Comparison of ENCODE assay signal across 8 cellular contexts in the genomic region with DNA sequence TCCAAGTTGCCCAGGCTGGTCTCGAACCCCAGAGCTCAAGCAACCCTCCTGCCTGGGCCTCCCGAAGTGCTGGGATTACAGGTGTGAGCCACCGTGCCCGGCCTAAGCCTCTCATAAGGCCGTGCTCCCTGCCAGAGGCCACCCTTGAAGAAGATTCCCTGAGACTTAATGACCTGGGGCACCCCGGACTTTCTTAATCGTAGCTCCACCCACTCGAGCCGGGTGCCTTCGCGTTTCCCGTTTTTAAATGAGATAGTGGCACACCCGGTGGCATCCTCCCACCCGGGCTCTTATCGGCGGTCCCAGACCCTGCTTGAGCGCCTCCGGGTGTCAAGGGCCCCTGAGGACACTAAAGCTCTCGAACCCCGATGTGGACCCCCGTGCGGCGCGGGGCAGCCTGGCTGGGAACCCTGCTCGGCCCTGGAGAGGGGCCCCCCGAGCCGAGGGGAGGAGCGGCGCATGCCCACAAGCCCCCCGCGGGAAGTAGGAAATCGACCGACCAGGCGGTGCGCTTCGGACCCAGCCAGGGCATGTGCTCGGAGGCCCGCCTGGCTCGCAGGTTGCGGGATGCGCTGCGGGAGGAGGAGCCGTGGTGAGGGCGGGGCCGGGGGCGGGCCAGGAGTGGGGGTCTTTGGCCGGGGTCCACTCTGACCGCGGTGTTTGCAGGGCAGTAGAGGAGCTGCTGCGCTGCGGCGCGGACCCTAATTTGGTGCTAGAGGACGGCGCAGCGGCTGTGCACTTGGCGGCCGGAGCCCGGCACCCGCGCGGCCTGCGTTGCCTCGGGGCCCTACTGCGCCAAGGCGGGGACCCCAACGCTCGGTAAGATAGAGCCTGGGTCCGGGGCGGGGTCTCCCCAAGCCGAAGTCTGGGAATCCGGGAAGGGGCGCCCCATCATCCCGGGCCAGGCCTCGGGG. TPM values are rescaled to one million over a fixed set of nuclear protein-coding genes. Genes with fewer than 3 reads are reported as not detected.
DNase-seq lines count a peak whose midpoint lies in the region; ATAC-seq and TF ChIP-seq lines count a peak whose summit lies in the region.

A gene with protein sequence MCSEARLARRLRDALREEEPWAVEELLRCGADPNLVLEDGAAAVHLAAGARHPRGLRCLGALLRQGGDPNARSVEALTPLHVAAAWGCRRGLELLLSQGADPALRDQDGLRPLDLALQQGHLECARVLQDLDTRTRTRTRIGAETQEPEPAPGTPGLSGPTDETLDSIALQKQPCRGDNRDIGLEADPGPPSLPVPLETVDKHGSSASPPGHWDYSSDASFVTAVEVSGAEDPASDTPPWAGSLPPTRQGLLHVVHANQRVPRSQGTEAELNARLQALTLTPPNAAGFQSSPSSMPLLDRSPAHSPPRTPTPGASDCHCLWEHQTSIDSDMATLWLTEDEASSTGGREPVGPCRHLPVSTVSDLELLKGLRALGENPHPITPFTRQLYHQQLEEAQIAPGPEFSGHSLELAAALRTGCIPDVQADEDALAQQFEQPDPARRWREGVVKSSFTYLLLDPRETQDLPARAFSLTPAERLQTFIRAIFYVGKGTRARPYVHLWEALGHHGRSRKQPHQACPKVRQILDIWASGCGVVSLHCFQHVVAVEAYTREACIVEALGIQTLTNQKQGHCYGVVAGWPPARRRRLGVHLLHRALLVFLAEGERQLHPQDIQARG (plus strand): TSS at position 511 of the 914 bp plus-strand sequence. CDS start 20 bp downstream, at position 531.

- H3K9me3 ChIP-seq in HAP-1 (no peaks in the 10 kb centered on the region), colonic mucosa (no peaks in the 10 kb centered on the region), mononuclear cell (ENCODE audit: low read depth, low read length) (no peaks in the 10 kb centered on the region), tibial nerve (no peaks in the 10 kb centered on the region)

- intact Hi-C loops in colonic mucosa (cut with DNase I) = loop anchor here (2.0 kb wide), 2 partner anchors 77 to 213 kb away; no protein-coding TSS in a partner anchor

- DNase-seq in DMS114 treated with DMSO at 0.1 percent for 48 hours (lab: John Stamatoyannopoulos, UW; ENCODE audit: unreplicated experiment) = peak; percentile 35
- DNase-seq in HAP-1 (ENCODE audit: low spot score in 2 of 2) = peak; percentile 36 to 84
- DNase-seq in SKM-1 (lab: John Stamatoyannopoulos, UW; ENCODE audit: unreplicated experiment) = peak; percentile 58
- no peak for DNase-seq in colonic mucosa
- DNase-seq in tibial nerve (ENCODE audit: low spot score in 2 of 2) = no peak
- no peak for DNase-seq in NCI-H1694 (lab: John Stamatoyannopoulos, UW)

- H3K27me3 ChIP-seq in HAP-1 (ENCODE audit: low read depth) (no peaks in the 10 kb centered on the region), colonic mucosa (peaks cover 8% of the 10 kb centered on the region), mononuclear cell (ENCODE audit: insufficient read depth, low read length) (no peaks in the 10 kb centered on the region), tibial nerve (peaks cover 0 to 25% of the 10 kb centered on the region in 2 donors)

- H3K9ac ChIP-seq in colonic mucosa (ENCODE audit: low read depth in 2 of 2, low read length in 2 of 2) = peak within 1 kb of the TSS in 1 of 2 donors; percentile 34

- TF ChIP-seq CTCF in colonic mucosa (IDR thresholded peaks at IDR 0.05) (no peak), tibial nerve (IDR thresholded peaks at IDR 0.05) (no peak)

- TF ChIP-seq EP300 in tibial nerve (IDR thresholded peaks at IDR 0.05) = no peak

- H3K4me3 ChIP-seq in HAP-1 = peak within 1 kb of the TSS; percentile 59
- peak within 1 kb of the TSS; percentile 24 for H3K4me3 ChIP-seq in colonic mucosa
- peak within 1 kb of the TSS; percentile 44 for H3K4me3 ChIP-seq in mononuclear cell (ENCODE audit: low read length)
- H3K4me3 ChIP-seq in tibial nerve = peak within 1 kb of the TSS in 3 of 4 donors; percentile 28 to 43 (median 41)

- no peak for TF ChIP-seq POLR2A in tibial nerve (IDR thresholded peaks at IDR 0.05)

- WGBS in tibial nerve, 2 donors = 10 to 16% methylated on average over 31 to 43 of the region's 75 CpGs

- in situ Hi-C loops in HAP-1 (cut with MboI; ENCODE audit: low sequenced_read_pairs) = loop anchor here (5.0 kb wide), 1 partner anchor 214 kb away; no protein-coding TSS in a partner anchor

- H3K27ac ChIP-seq in colonic mucosa (no peak within 1 kb of the TSS), tibial nerve (no peak within 1 kb of the TSS)

- no peak for ATAC-seq in HG02884 (IDR thresholded peaks at IDR 0.05; ENCODE audit: unreplicated experiment)

- H3K36me3 ChIP-seq in HAP-1 (replicated peaks) (peaks cover 62% of the 10 kb centered on the region), colonic mucosa (no peaks in the 10 kb centered on the region), tibial nerve (peaks cover 0 to 45% (median 2%) of the 10 kb centered on the region in 3 donors)

- H3K4me1 ChIP-seq in HAP-1 = peaks cover 15% of the 10 kb centered on the region
- peaks cover 12% of the 10 kb centered on the region for H3K4me1 ChIP-seq in colonic mucosa
- H3K4me1 ChIP-seq in mononuclear cell (ENCODE audit: insufficient read depth, low read length) = peaks cover 23% of the 10 kb centered on the region
- H3K4me1 ChIP-seq in tibial nerve = peaks cover 0 to 19% (median 12%) of the 10 kb centered on the region in 4 donors

RNA-seq across cellular contexts. Expression of the gene that starts here (rescaled TPM):
- total RNA-seq in colonic mucosa = under 1 TPM; 0.27 to 0.44 TPM
- total RNA-seq in mononuclear cell = 0.94 TPM
- 1 to 10 TPM in 2 of 4 donors, under 1 TPM in 2; 0.44 to 2.1 (median 0.90) TPM for total RNA-seq in tibial nerve

Comparison
In these comparisons a context has a peak if more than half of its experiments do, and no peak if none do; other contexts are left out.
1. DNase-seq: peak in DMS114 treated with DMSO at 0.1 percent for 48 hours (single experiment), HAP-1 (2 of 2) and SKM-1 (single experiment); none in colonic mucosa (single experiment), tibial nerve (0 of 2) and NCI-H1694 (single experiment).
2. Peak in every context shown above with its lines, with median percentiles within 50 percentile points of each other: H3K4me3 ChIP-seq.